Comparison of ENCODE assay signal across 1 cellular context in the genomic region with DNA sequence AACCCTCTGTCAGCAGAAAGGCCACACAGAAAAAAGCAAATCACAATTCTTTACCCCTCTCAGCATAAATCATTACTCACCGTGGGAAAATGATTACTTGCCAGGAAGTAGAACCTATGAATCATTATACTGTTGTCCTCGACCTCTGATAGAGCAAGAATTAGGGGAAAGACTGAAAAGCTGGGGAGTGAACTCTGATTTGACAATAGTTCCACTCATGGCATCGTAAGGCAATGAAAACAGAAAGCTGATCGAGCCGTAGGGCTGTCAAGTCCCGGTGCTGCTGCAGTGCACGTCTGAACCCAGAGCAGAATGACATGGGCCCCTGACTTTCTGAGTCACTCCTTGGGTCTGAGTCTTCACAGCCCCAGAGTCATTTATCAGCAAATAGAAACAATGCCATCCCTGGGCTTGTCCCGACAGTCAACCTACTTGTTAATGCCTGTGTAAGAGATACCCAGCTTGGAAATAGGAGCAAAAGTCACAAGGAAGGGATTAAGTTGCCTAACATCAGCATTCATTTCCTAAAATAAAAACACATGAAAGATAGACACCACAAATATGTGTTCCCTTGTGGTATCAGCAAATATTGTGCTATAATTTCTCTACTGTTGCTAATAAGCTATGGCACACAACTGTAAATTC.
TF ChIP-seq lines count a peak whose summit lies in the region.

No MANE protein-coding gene starts in this region.

TF ChIP-seq in HEK293, 187 proteins besides CTCF, POLR2A, EP300 and RAD21 (continued from another document and continues in another):
- no peak for TF ChIP-seq ZNF510 (tag by site-specific recombination; IDR thresholded peaks at IDR 0.05; ENCODE audit: insufficient replicate concordance)
- TF ChIP-seq ZNF626 (tag by site-specific recombination; IDR thresholded peaks at IDR 0.05): no peak
- no peak for TF ChIP-seq ZNF121 (tag by site-specific recombination; IDR thresholded peaks at IDR 0.05)
- TF ChIP-seq ZNF132 (tag by site-specific recombination; IDR thresholded peaks at IDR 0.05; ENCODE audit: borderline replicate concordance): no peak
- TF ChIP-seq, protein P1, sequence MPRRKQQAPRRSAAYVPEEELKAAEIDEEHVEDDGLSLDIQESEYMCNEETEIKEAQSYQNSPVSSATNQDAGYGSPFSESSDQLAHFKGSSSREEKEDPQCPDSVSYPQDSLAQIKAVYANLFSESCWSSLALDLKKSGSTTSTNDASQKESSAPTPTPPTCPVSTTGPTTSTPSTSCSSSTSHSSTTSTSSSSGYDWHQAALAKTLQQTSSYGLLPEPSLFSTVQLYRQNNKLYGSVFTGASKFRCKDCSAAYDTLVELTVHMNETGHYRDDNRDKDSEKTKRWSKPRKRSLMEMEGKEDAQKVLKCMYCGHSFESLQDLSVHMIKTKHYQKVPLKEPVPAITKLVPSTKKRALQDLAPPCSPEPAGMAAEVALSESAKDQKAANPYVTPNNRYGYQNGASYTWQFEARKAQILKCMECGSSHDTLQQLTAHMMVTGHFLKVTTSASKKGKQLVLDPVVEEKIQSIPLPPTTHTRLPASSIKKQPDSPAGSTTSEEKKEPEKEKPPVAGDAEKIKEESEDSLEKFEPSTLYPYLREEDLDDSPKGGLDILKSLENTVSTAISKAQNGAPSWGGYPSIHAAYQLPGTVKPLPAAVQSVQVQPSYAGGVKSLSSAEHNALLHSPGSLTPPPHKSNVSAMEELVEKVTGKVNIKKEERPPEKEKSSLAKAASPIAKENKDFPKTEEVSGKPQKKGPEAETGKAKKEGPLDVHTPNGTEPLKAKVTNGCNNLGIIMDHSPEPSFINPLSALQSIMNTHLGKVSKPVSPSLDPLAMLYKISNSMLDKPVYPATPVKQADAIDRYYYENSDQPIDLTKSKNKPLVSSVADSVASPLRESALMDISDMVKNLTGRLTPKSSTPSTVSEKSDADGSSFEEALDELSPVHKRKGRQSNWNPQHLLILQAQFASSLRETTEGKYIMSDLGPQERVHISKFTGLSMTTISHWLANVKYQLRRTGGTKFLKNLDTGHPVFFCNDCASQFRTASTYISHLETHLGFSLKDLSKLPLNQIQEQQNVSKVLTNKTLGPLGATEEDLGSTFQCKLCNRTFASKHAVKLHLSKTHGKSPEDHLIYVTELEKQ (tag by site-specific recombination; IDR thresholded peaks at IDR 0.05; ENCODE audit: borderline replicate concordance): peak; percentile 44; the same call in 1 of the 2 replicates
- TF ChIP-seq, protein P2, sequence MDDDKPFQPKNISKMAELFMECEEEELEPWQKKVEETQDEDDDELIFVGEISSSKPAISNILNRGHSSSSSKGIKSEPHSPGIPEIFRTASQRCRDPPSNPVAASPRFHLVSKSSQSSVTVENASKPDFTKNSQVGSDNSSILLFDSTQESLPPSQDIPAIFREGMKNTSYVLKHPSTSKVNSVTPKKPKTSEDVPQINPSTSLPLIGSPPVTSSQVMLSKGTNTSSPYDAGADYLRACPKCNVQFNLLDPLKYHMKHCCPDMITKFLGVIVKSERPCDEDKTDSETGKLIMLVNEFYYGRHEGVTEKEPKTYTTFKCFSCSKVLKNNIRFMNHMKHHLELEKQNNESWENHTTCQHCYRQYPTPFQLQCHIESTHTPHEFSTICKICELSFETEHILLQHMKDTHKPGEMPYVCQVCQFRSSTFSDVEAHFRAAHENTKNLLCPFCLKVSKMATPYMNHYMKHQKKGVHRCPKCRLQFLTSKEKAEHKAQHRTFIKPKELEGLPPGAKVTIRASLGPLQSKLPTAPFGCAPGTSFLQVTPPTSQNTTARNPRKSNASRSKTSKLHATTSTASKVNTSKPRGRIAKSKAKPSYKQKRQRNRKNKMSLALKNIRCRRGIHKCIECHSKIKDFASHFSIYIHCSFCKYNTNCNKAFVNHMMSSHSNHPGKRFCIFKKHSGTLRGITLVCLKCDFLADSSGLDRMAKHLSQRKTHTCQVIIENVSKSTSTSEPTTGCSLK (tag by site-specific recombination; IDR thresholded peaks at IDR 0.05): no peak
- TF ChIP-seq, protein P3, sequence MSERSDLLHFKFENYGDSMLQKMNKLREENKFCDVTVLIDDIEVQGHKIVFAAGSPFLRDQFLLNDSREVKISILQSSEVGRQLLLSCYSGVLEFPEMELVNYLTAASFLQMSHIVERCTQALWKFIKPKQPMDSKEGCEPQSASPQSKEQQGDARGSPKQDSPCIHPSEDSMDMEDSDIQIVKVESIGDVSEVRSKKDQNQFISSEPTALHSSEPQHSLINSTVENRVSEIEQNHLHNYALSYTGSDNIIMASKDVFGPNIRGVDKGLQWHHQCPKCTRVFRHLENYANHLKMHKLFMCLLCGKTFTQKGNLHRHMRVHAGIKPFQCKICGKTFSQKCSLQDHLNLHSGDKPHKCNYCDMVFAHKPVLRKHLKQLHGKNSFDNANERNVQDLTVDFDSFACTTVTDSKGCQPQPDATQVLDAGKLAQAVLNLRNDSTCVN (tag by site-specific recombination; optimal IDR thresholded peaks at IDR 0.05): no peak
- TF ChIP-seq ZFP69B (tag by site-specific recombination; IDR thresholded peaks at IDR 0.05): 0 out of 2 replicates have a peak, but pooled peaks have one; percentile 16
- TF ChIP-seq ZNF302 (tag by site-specific recombination; IDR thresholded peaks at IDR 0.05; ENCODE audit: low read depth): no peak
- no peak for TF ChIP-seq HOXA7 (CRISPR knock-in tag; IDR thresholded peaks at IDR 0.05; ENCODE audit: borderline replicate concordance)
- TF ChIP-seq ZNF624 (tag by site-specific recombination; IDR thresholded peaks at IDR 0.05): no peak
- no peak for TF ChIP-seq ZNF558 (tag by site-specific recombination; IDR thresholded peaks at IDR 0.05)
- TF ChIP-seq ZNF404 (tag by site-specific recombination; IDR thresholded peaks at IDR 0.05): no peak
- TF ChIP-seq ZNF677 (tag by site-specific recombination; IDR thresholded peaks at IDR 0.05): no peak
- TF ChIP-seq ZNF629 (tag by site-specific recombination; IDR thresholded peaks at IDR 0.05): peak; percentile 59
- TF ChIP-seq ZNF211 (tag by site-specific recombination; IDR thresholded peaks at IDR 0.05; ENCODE audit: low read depth): no peak
- TF ChIP-seq ZSCAN23 (tag by site-specific recombination; IDR thresholded peaks at IDR 0.05): no peak
- TF ChIP-seq, protein P4, sequence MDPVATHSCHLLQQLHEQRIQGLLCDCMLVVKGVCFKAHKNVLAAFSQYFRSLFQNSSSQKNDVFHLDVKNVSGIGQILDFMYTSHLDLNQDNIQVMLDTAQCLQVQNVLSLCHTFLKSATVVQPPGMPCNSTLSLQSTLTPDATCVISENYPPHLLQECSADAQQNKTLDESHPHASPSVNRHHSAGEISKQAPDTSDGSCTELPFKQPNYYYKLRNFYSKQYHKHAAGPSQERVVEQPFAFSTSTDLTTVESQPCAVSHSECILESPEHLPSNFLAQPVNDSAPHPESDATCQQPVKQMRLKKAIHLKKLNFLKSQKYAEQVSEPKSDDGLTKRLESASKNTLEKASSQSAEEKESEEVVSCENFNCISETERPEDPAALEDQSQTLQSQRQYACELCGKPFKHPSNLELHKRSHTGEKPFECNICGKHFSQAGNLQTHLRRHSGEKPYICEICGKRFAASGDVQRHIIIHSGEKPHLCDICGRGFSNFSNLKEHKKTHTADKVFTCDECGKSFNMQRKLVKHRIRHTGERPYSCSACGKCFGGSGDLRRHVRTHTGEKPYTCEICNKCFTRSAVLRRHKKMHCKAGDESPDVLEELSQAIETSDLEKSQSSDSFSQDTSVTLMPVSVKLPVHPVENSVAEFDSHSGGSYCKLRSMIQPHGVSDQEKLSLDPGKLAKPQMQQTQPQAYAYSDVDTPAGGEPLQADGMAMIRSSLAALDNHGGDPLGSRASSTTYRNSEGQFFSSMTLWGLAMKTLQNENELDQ (tag by site-specific recombination; IDR thresholded peaks at IDR 0.05; ENCODE audit: low read depth): no peak
- TF ChIP-seq ZNF785 (tag by site-specific recombination; IDR thresholded peaks at IDR 0.05): no peak
- TF ChIP-seq, protein P5, sequence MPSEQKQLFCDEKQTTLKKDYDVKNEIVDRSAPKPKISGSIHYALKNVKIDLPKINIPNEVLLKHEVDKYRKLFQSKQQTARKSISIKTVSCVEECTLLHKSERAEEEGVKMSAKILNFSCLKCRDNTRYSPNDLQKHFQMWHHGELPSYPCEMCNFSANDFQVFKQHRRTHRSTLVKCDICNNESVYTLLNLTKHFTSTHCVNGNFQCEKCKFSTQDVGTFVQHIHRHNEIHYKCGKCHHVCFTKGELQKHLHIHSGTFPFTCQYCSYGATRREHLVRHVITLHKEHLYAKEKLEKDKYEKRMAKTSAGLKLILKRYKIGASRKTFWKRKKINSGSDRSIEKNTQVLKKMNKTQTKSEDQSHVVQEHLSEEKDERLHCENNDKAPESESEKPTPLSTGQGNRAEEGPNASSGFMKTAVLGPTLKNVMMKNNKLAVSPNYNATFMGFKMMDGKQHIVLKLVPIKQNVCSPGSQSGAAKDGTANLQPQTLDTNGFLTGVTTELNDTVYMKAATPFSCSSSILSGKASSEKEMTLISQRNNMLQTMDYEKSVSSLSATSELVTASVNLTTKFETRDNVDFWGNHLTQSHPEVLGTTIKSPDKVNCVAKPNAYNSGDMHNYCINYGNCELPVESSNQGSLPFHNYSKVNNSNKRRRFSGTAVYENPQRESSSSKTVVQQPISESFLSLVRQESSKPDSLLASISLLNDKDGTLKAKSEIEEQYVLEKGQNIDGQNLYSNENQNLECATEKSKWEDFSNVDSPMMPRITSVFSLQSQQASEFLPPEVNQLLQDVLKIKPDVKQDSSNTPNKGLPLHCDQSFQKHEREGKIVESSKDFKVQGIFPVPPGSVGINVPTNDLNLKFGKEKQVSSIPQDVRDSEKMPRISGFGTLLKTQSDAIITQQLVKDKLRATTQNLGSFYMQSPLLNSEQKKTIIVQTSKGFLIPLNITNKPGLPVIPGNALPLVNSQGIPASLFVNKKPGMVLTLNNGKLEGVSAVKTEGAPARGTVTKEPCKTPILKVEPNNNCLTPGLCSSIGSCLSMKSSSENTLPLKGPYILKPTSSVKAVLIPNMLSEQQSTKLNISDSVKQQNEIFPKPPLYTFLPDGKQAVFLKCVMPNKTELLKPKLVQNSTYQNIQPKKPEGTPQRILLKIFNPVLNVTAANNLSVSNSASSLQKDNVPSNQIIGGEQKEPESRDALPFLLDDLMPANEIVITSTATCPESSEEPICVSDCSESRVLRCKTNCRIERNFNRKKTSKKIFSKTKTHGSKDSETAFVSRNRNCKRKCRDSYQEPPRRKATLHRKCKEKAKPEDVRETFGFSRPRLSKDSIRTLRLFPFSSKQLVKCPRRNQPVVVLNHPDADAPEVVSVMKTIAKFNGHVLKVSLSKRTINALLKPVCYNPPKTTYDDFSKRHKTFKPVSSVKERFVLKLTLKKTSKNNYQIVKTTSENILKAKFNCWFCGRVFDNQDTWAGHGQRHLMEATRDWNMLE (tag by site-specific recombination; conservative IDR thresholded peaks at IDR 0.05; ENCODE audit: low read depth): no peak
- TF ChIP-seq, protein P6, sequence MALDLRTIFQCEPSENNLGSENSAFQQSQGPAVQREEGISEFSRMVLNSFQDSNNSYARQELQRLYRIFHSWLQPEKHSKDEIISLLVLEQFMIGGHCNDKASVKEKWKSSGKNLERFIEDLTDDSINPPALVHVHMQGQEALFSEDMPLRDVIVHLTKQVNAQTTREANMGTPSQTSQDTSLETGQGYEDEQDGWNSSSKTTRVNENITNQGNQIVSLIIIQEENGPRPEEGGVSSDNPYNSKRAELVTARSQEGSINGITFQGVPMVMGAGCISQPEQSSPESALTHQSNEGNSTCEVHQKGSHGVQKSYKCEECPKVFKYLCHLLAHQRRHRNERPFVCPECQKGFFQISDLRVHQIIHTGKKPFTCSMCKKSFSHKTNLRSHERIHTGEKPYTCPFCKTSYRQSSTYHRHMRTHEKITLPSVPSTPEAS (tag by site-specific recombination; IDR thresholded peaks at IDR 0.05): no peak
- no peak for TF ChIP-seq ZNF138 (tag by site-specific recombination; IDR thresholded peaks at IDR 0.05; ENCODE audit: borderline replicate concordance)
- TF ChIP-seq ZNF416 (tag by site-specific recombination; IDR thresholded peaks at IDR 0.05): no peak
- TF ChIP-seq ZNF175 (tag by site-specific recombination; IDR thresholded peaks at IDR 0.05): no peak
- TF ChIP-seq, protein P7, sequence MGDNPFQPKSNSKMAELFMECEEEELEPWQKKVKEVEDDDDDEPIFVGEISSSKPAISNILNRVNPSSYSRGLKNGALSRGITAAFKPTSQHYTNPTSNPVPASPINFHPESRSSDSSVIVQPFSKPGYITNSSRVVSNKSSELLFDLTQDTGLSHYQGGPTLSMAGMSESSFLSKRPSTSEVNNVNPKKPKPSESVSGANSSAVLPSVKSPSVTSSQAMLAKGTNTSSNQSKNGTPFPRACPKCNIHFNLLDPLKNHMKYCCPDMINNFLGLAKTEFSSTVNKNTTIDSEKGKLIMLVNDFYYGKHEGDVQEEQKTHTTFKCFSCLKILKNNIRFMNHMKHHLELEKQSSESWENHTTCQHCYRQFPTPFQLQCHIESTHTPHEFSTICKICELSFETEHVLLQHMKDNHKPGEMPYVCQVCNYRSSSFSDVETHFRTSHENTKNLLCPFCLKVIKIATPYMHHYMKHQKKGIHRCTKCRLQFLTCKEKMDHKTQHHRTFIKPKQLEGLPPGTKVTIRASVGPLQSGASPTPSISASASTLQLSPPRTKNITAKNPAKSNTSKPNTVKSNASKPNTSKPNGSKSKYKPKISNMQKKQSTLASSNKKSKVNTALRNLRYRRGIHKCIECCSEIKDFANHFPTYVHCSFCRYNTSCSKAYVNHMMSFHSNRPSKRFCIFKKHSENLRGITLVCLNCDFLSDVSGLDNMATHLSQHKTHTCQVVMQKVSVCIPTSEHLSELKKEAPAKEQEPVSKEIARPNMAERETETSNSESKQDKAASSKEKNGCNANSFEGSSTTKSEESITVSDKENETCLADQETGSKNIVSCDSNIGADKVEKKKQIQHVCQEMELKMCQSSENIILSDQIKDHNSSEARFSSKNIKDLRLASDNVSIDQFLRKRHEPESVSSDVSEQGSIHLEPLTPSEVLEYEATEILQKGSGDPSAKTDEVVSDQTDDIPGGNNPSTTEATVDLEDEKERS (tag by site-specific recombination; IDR thresholded peaks at IDR 0.05): no peak
- no peak for TF ChIP-seq ZNF223 (tag by site-specific recombination; IDR thresholded peaks at IDR 0.05)
- TF ChIP-seq ZIC2 (tag by site-specific recombination; IDR thresholded peaks at IDR 0.05): no peak
- TF ChIP-seq, protein P8, sequence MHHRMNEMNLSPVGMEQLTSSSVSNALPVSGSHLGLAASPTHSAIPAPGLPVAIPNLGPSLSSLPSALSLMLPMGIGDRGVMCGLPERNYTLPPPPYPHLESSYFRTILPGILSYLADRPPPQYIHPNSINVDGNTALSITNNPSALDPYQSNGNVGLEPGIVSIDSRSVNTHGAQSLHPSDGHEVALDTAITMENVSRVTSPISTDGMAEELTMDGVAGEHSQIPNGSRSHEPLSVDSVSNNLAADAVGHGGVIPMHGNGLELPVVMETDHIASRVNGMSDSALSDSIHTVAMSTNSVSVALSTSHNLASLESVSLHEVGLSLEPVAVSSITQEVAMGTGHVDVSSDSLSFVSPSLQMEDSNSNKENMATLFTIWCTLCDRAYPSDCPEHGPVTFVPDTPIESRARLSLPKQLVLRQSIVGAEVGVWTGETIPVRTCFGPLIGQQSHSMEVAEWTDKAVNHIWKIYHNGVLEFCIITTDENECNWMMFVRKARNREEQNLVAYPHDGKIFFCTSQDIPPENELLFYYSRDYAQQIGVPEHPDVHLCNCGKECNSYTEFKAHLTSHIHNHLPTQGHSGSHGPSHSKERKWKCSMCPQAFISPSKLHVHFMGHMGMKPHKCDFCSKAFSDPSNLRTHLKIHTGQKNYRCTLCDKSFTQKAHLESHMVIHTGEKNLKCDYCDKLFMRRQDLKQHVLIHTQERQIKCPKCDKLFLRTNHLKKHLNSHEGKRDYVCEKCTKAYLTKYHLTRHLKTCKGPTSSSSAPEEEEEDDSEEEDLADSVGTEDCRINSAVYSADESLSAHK (tag by site-specific recombination; IDR thresholded peaks at IDR 0.05): no peak
- TF ChIP-seq HOXC10 (CRISPR knock-in tag; IDR thresholded peaks at IDR 0.05): no peak
